8 cellular contexts compared by ENCODE assay signal in genomic region chr11:65588199-65589054, GRCh38. TPM values are rescaled to one million over a fixed set of nuclear protein-coding genes. Genes with fewer than 3 reads are reported as not detected.
DNase-seq lines count a peak whose midpoint lies in the region; ATAC-seq, FAIRE-seq and TF ChIP-seq lines count a peak whose summit lies in the region.

No MANE protein-coding gene starts in this region.

- no peaks in the 10 kb centered on the region for H3K27me3 ChIP-seq in DND-41 (ENCODE audit: insufficient read depth, low read length, poor library complexity)

- peak; percentile 62 for DNase-seq in DND-41
- DNase-seq in T-helper 1 cell = peak; percentile 58 to 84 (median 71)
- DNase-seq in amniotic epithelial cell (ENCODE audit: low read depth) = peak; percentile 59
- DNase-seq in kidney = peak; percentile 84
- DNase-seq in stimulated activated CD4-positive, alpha-beta T cell treated with anti-CD3 and anti-CD28 coated beads, Interleukin-4, amount 100 ng/mL, for 4 hours = peak; percentile 60 to 73
- DNase-seq in GOT3 (lab: John Stamatoyannopoulos, UW) = no peak

- H3K36me3 ChIP-seq in DND-41 (ENCODE audit: insufficient read depth, low read length) (peaks cover 55% of the 10 kb centered on the region), kidney (ENCODE audit: control insufficient read depth in 1 of 2, insufficient read depth in 2 of 2, low read length in 2 of 2) (no peaks in the 10 kb centered on the region)

- FAIRE-seq in kidney (lab: Jason Lieb, UNC) = no peak

- H3K9me3 ChIP-seq in DND-41 (ENCODE audit: insufficient read depth, low read length, severe bottlenecking) (no peaks in the 10 kb centered on the region), kidney (ENCODE audit: control insufficient read depth in 1 of 2, low read length in 2 of 2) (no peaks in the 10 kb centered on the region)

- H4K20me1 ChIP-seq in DND-41 (ENCODE audit: insufficient read depth, low read length) = peaks cover 4% of the 10 kb centered on the region; the same call in 1 of the 2 replicates

- TF ChIP-seq CTCF in DND-41 (IDR thresholded peaks at IDR 0.05; ENCODE audit: borderline replicate concordance, extremely low read depth, low read length, poor library complexity, severe bottlenecking) = peak; percentile 78
- peak; percentile 50 for TF ChIP-seq CTCF in kidney (IDR thresholded peaks at IDR 0.05; ENCODE audit: borderline replicate concordance, extremely low read depth, insufficient read depth)

- H3K4me3 ChIP-seq in DND-41 (ENCODE audit: low read depth in 1 of 2, low read length in 2 of 2) (no peak overlapping the region), kidney (ENCODE audit: low read length in 2 of 2) (no peak overlapping the region)

- H3K4me1 ChIP-seq in DND-41 (ENCODE audit: insufficient read depth, low read length) (no peaks in the 10 kb centered on the region), kidney (ENCODE audit: control insufficient read depth in 1 of 2, insufficient read depth in 1 of 2, low read depth in 1 of 2, low read length in 2 of 2) (peaks cover 0 to 10% of the 10 kb centered on the region in 2 donors)

- ATAC-seq in DND-41 (ENCODE audit: insufficient read depth, low read depth) (peak; percentile 82), GM19455 (IDR thresholded peaks at IDR 0.05; ENCODE audit: unreplicated experiment) (peak; percentile 71), HG03469 (IDR thresholded peaks at IDR 0.05; ENCODE audit: unreplicated experiment) (peak; percentile 44)

- no peak overlapping the region for H3K4me2 ChIP-seq in DND-41 (ENCODE audit: insufficient read depth, low read length)

- H2AFZ ChIP-seq in DND-41 (ENCODE audit: low read depth, low read length) = no peak overlapping the region

- H3K9ac ChIP-seq in DND-41 (ENCODE audit: low read depth, low read length) (no peak overlapping the region), kidney (ENCODE audit: low read length in 2 of 2) (no peak overlapping the region)

- no peak overlapping the region for H3K27ac ChIP-seq in DND-41 (ENCODE audit: low read length)
- no peak overlapping the region for H3K27ac ChIP-seq in kidney (ENCODE audit: low read depth in 2 of 2, low read length in 2 of 2)

- intact Hi-C loops in kidney (cut with DNase I) = no loop called here

- no peaks in the 10 kb centered on the region for H3K79me2 ChIP-seq in DND-41 (ENCODE audit: insufficient read depth, low read length)

RNA-seq across cellular contexts. Expression of gene KCNK7, which starts 7.2 kb away (rescaled TPM):
- 0.25 TPM for total RNA-seq in kidney
- polyA plus RNA-seq in kidney (ENCODE audit: insufficient read depth, low read depth, low replicate concordance) = not detected

RNA-seq across cellular contexts. Expression of gene EHBP1L1, which starts 12.6 kb away (rescaled TPM):
- total RNA-seq in kidney = 95.4 TPM
- polyA plus RNA-seq in kidney (ENCODE audit: insufficient read depth, low read depth, low replicate concordance) = 20.5 TPM

RNA-seq across cellular contexts. Expression of gene FAM89B, which starts 16.1 kb away (rescaled TPM):
- total RNA-seq in kidney = 36.7 TPM
- polyA plus RNA-seq in kidney (ENCODE audit: insufficient read depth, low read depth, low replicate concordance) = 33.5 TPM

RNA-seq across cellular contexts. Expression of gene ZNRD2, which starts 18.1 kb away (rescaled TPM):
- total RNA-seq in kidney = 32.0 TPM
- polyA plus RNA-seq in kidney (ENCODE audit: insufficient read depth, low read depth, low replicate concordance) = 60.4 TPM

RNA-seq across cellular contexts. Expression of gene MAP3K11, which starts 25.6 kb away (rescaled TPM):
- total RNA-seq in kidney = 89.1 TPM
- polyA plus RNA-seq in kidney (ENCODE audit: insufficient read depth, low read depth, low replicate concordance) = 55.7 TPM
